1 cellular context compared by ENCODE assay signal in genomic region chr16:67210069-67210937, GRCh38.
TF ChIP-seq lines count a peak whose summit lies in the region.

No MANE protein-coding gene starts in this region.

TF ChIP-seq in H1, 55 proteins besides CTCF, POLR2A, EP300 and RAD21:
- TF ChIP-seq YY1 (IDR thresholded peaks at IDR 0.05; ENCODE audit: low read depth, low read length) = no peak
- 0 out of 2 replicates have a peak, but pooled peaks have one; percentile 20 for TF ChIP-seq E2F6 (IDR thresholded peaks at IDR 0.05)
